11 cellular contexts compared by ENCODE assay signal in the genomic region with DNA sequence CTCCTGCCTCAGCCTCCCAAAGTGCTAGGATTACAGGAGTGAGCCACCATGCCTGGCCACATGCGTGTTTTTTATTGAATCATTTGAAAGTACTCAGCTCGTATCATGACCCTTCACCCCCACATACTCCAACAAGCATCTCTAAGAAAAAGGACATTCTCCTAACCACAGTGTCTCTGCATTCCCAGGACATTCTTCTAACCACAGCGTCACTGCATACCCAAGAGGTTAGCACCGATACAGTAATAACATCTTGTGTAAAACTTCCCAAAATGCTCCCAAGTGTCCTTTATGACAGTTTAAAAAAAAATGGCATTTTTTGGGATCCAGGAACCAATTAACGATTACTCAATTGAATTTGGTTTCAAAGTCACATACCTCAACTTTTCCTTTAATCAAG. TPM values are rescaled to one million over a fixed set of nuclear protein-coding genes. Genes with fewer than 3 reads are reported as not detected.
DNase-seq lines count a peak whose midpoint lies in the region; ATAC-seq and TF ChIP-seq lines count a peak whose summit lies in the region.
"Had no signal": no experiment of that assay in that cellular context is flagged by ENCODE, and none has a peak within 500 bp of the region (broad histone marks: within the 10 kb centered on the region; RNA-seq: fewer than 3 reads in every experiment).

No MANE protein-coding gene starts in this region.

- H3K27me3 Mint-ChIP-seq in endodermal cell (ENCODE audit: insufficient read depth), result no peaks in the 10 kb centered on the region
- H3K27me3 Mint-ChIP-seq: activated CD4-positive, alpha-beta T cell treated with anti-CD3 and anti-CD28 coated beads, Interleukin-2, amount 10 ng/mL, durations not matched to agents 24 days and 14 days had no signal

- peak overlapping the region; percentile 82 for H3K27ac ChIP-seq in HUES6 (ENCODE audit: low read depth, low read length)
- H3K27ac ChIP-seq in endodermal cell (ENCODE audit: low read depth, low read length), result no peak overlapping the region
- peak overlapping the region; percentile 61 for H3K27ac ChIP-seq in muscle layer of duodenum (ENCODE audit: low read length)

- H3K4me1 ChIP-seq in HUES6 (ENCODE audit: control insufficient read depth, insufficient read depth, low read length), result peaks cover 73% of the 10 kb centered on the region
- peaks cover 37% of the 10 kb centered on the region for H3K4me1 ChIP-seq in endodermal cell (ENCODE audit: control insufficient read depth, insufficient read depth, low read length)
- peaks cover 36 to 50% of the 10 kb centered on the region in 2 donors for H3K4me1 ChIP-seq in muscle layer of duodenum (ENCODE audit: control insufficient read depth in 1 of 2, insufficient read depth in 2 of 2, low read length in 2 of 2)

- H3K4me3 ChIP-seq in HUES6 (ENCODE audit: low read depth, low read length) (no peak overlapping the region), endodermal cell (ENCODE audit: low read length) (peak overlapping the region; percentile 60), muscle layer of duodenum (ENCODE audit: low read depth in 1 of 2, low read length in 2 of 2) (no peak overlapping the region)
- H3K4me3 ChIP-seq: testis had no signal

- H3K9me3 Mint-ChIP-seq in endodermal cell, result no peaks in the 10 kb centered on the region
- H3K9me3 Mint-ChIP-seq: activated CD4-positive, alpha-beta T cell treated with anti-CD3 and anti-CD28 coated beads, Interleukin-2, amount 10 ng/mL, durations not matched to agents 24 days and 14 days had no signal

- in situ Hi-C loops in ACHN (cut with HindIII; ENCODE audit: low pct_ligation_motif_present, low pct_unique_long_range_greater_than_20kb, low sequenced_read_pairs), result no loop called here

- TF ChIP-seq CTCF in endodermal cell (conservative IDR thresholded peaks at IDR 0.05), result no peak

- H3K27me3 ChIP-seq in HUES6 (ENCODE audit: control insufficient read depth, insufficient read depth, low read length) (no peaks in the 10 kb centered on the region), endodermal cell (ENCODE audit: control insufficient read depth, insufficient read depth, low read length, poor library complexity, severe bottlenecking) (no peaks in the 10 kb centered on the region), muscle layer of duodenum (ENCODE audit: low read depth, low read length) (no peaks in the 10 kb centered on the region)
- H3K27me3 ChIP-seq: testis had no signal

- 93 to 95% methylated on average over 5 of the region's 5 CpGs for WGBS in endodermal cell (ENCODE audit: insufficient coverage in 1 of 2, insufficient read length in 1 of 2), 2 experiments

- H3K9me3 ChIP-seq in HUES6 (ENCODE audit: control insufficient read depth, insufficient read depth, low read depth, low read length) (no peaks in the 10 kb centered on the region), endodermal cell (ENCODE audit: control insufficient read depth, low read length) (no peaks in the 10 kb centered on the region), muscle layer of duodenum (ENCODE audit: control insufficient read depth in 1 of 2, low read length in 2 of 2) (no peaks in the 10 kb centered on the region)
- H3K9me3 ChIP-seq: testis had no signal

- no peak overlapping the region for H3K4me3 Mint-ChIP-seq in endodermal cell
- H3K4me3 Mint-ChIP-seq: activated CD4-positive, alpha-beta T cell treated with anti-CD3 and anti-CD28 coated beads, Interleukin-2, amount 10 ng/mL, durations not matched to agents 24 days and 14 days had no signal

- DNase-seq in ACHN, result peak; percentile 89
- no peak for DNase-seq in endodermal cell
- no peak for DNase-seq in activated CD8-positive, alpha-beta memory T cell treated with anti-CD3 and anti-CD28 coated beads, Interleukin-2, amount 50 U/mL, for 4 hours
- DNase-seq in activated CD8-positive, alpha-beta memory T cell treated with anti-CD3 and anti-CD28 coated beads, Interleukin-2, amount 50 U/mL, for 48 hours, result no peak
- DNase-seq in DMS53 (lab: John Stamatoyannopoulos, UW), result no peak
- DNase-seq: activated CD4-positive, alpha-beta T cell treated with anti-CD3 and anti-CD28 coated beads, Interleukin-2, amount 10 ng/mL, durations not matched to agents 24 days and 14 days; aorta; testis had no signal

- H3K9ac ChIP-seq in HUES6 (ENCODE audit: low read length), result no peak overlapping the region
- peak overlapping the region; percentile 71 for H3K9ac ChIP-seq in endodermal cell (ENCODE audit: extremely low read depth, low read length, poor library complexity, severe bottlenecking)

- peak overlapping the region; percentile 98 for H3K27ac Mint-ChIP-seq in endodermal cell
- H3K27ac Mint-ChIP-seq: activated CD4-positive, alpha-beta T cell treated with anti-CD3 and anti-CD28 coated beads, Interleukin-2, amount 10 ng/mL, durations not matched to agents 24 days and 14 days had no signal

- H3K36me3 ChIP-seq in HUES6 (ENCODE audit: control insufficient read depth, insufficient read depth, low read length), result no peaks in the 10 kb centered on the region
- H3K36me3 ChIP-seq in endodermal cell (ENCODE audit: control insufficient read depth, insufficient read depth, low read length), result peaks cover 47% of the 10 kb centered on the region
- no peaks in the 10 kb centered on the region for H3K36me3 ChIP-seq in muscle layer of duodenum (ENCODE audit: control insufficient read depth in 1 of 2, insufficient read depth in 2 of 2, low read length in 2 of 2)

- H3K36me3 Mint-ChIP-seq in endodermal cell (ENCODE audit: low read depth), result peaks cover 5% of the 10 kb centered on the region

- H3K4me1 Mint-ChIP-seq in endodermal cell, result peaks cover 67% of the 10 kb centered on the region

- ATAC-seq in GM18868 (IDR thresholded peaks at IDR 0.05; ENCODE audit: unreplicated experiment), result no peak

RNA-seq across cellular contexts. Expression of a gene that starts 39.6 kb away (rescaled TPM):
- 100 to 1,000 TPM; 212 to 221 TPM for total RNA-seq in endodermal cell
- polyA plus RNA-seq in endodermal cell (2013, experiment 1 of 2), result 86.0 TPM
- polyA plus RNA-seq in endodermal cell (2013, experiment 2 of 2), result 96.0 TPM
